Comparison of ENCODE assay signal across 12 cellular contexts in genomic region chr13:111213964-111214726, GRCh38.
A peak's percentile ranks its signal among the peaks of the same experiment; 100 is the strongest.
DNase-seq lines count a peak whose midpoint lies in the region; ATAC-seq, FAIRE-seq and TF ChIP-seq lines count a peak whose summit lies in the region.
"Had no signal": no experiment of that assay in that cellular context is flagged by ENCODE, and none has a peak within 500 bp of the region (broad histone marks: within the 10 kb centered on the region; RNA-seq: fewer than 3 reads in every experiment).

No MANE protein-coding gene starts in this region.

- no peaks in the 10 kb centered on the region for H3K27me3 ChIP-seq in thyroid gland
- H3K27me3 ChIP-seq in breast epithelium: no peaks in the 10 kb centered on the region
- no peaks in the 10 kb centered on the region for H3K27me3 ChIP-seq in gastroesophageal sphincter

- WGBS in thyroid gland, 2 donors: 70 to 82% methylated on average over 20 to 22 of the region's 22 CpGs
- 79 to 92% methylated on average over 5 to 14 of the region's 22 CpGs for WGBS in gastroesophageal sphincter (ENCODE audit: low coverage in 1 of 2), 2 donors

- H3K9me3 ChIP-seq in kidney (ENCODE audit: control insufficient read depth in 1 of 2, low read length in 2 of 2) (no peaks in the 10 kb centered on the region), thyroid gland (no peaks in the 10 kb centered on the region), breast epithelium (no peaks in the 10 kb centered on the region), gastroesophageal sphincter (no peaks in the 10 kb centered on the region)

- intact Hi-C loops in kidney (cut with DNase I) (no loop called here), thyroid gland (cut with DNase I) (loop anchor here (10.0 kb wide), 1 partner anchor 59 kb away; no protein-coding TSS in a partner anchor), breast epithelium (cut with DNase I; ENCODE audit: low total_unique reads) (no loop called here)

- H3K4me1 ChIP-seq in kidney (ENCODE audit: control insufficient read depth in 1 of 2, insufficient read depth in 1 of 2, low read depth in 1 of 2, low read length in 2 of 2): peaks cover 36 to 52% of the 10 kb centered on the region in 2 donors
- peaks cover 28 to 37% of the 10 kb centered on the region in 2 donors for H3K4me1 ChIP-seq in thyroid gland
- H3K4me1 ChIP-seq in breast epithelium: no peaks in the 10 kb centered on the region
- peaks cover 0 to 79% (median 15%) of the 10 kb centered on the region in 3 donors for H3K4me1 ChIP-seq in gastroesophageal sphincter

- ATAC-seq in GM19467 (IDR thresholded peaks at IDR 0.05; ENCODE audit: unreplicated experiment) (no peak), gastroesophageal sphincter (no peak)
- ATAC-seq: activated CD8-positive, alpha-beta T cell treated with anti-CD3 and anti-CD28 coated beads, Interleukin-2, amount 10 ng/mL, durations not matched to agents 7 days and 5 days; right cardiac atrium had no signal

- no peak for FAIRE-seq in kidney (lab: Jason Lieb, UNC)
- FAIRE-seq: keratinocyte had no signal

- TF ChIP-seq POLR2A in thyroid gland (IDR thresholded peaks at IDR 0.05): no peak
- no peak for TF ChIP-seq POLR2A in breast epithelium (IDR thresholded peaks at IDR 0.05)
- no peak for TF ChIP-seq POLR2A in gastroesophageal sphincter (IDR thresholded peaks at IDR 0.05)

- TF ChIP-seq EP300 in gastroesophageal sphincter (IDR thresholded peaks at IDR 0.05): no peak

- DNase-seq in SIG-M5 treated with dmso at 0.1 percent for 504 hours (lab: John Stamatoyannopoulos, UW; ENCODE audit: unreplicated experiment): peak; percentile 81
- no peak for DNase-seq in SIG-M5 (lab: John Stamatoyannopoulos, UW)
- DNase-seq in NCI-H2196 treated with DMSO at 0.1 percent for 48 hours (lab: John Stamatoyannopoulos, UW; ENCODE audit: unreplicated experiment): peak; percentile 35
- DNase-seq in kidney: peak; percentile 68
- peak; percentile 48 to 64 for DNase-seq in thyroid gland
- DNase-seq in breast epithelium (ENCODE audit: low spot score in 2 of 2): no peak
- DNase-seq: activated CD8-positive, alpha-beta T cell treated with anti-CD3 and anti-CD28 coated beads, Interleukin-2, amount 10 ng/mL, durations not matched to agents 7 days and 5 days; SHP77 treated with DMSO at 0.1 percent for 48 hours had no signal

- H3K9ac ChIP-seq in kidney (ENCODE audit: low read length in 2 of 2): no peak overlapping the region

- TF ChIP-seq CTCF in kidney (IDR thresholded peaks at IDR 0.05; ENCODE audit: borderline replicate concordance, extremely low read depth, insufficient read depth) (no peak), thyroid gland (IDR thresholded peaks at IDR 0.05) (no peak), breast epithelium (IDR thresholded peaks at IDR 0.05) (no peak), gastroesophageal sphincter (IDR thresholded peaks at IDR 0.05) (no peak)

- H3K36me3 ChIP-seq in kidney (ENCODE audit: control insufficient read depth in 1 of 2, insufficient read depth in 2 of 2, low read length in 2 of 2) (peaks cover 0 to 2% of the 10 kb centered on the region in 2 donors), thyroid gland (no peaks in the 10 kb centered on the region), breast epithelium (no peaks in the 10 kb centered on the region), gastroesophageal sphincter (peaks cover 0 to 4% of the 10 kb centered on the region in 2 donors)

- H3K27ac ChIP-seq in kidney (ENCODE audit: low read depth in 2 of 2, low read length in 2 of 2) (no peak overlapping the region), thyroid gland (no peak overlapping the region), breast epithelium (no peak overlapping the region), gastroesophageal sphincter (no peak overlapping the region)

- no peak overlapping the region for H3K4me3 ChIP-seq in kidney (ENCODE audit: low read length in 2 of 2)
- no peak overlapping the region for H3K4me3 ChIP-seq in thyroid gland (replicated peaks in 1 of 3)
- H3K4me3 ChIP-seq in breast epithelium: no peak overlapping the region
- no peak overlapping the region for H3K4me3 ChIP-seq in gastroesophageal sphincter

Comparison
In these comparisons a context has a peak if more than half of its experiments do, and no peak if none do; other contexts are left out.
1. DNase-seq: peak in SIG-M5 treated with dmso at 0.1 percent for 504 hours (single experiment), NCI-H2196 treated with DMSO at 0.1 percent for 48 hours (single experiment), kidney (single experiment) and thyroid gland (2 of 2); none in SIG-M5 (single experiment) and breast epithelium (0 of 2).